ENCODE assay signal across 13 cellular contexts in genomic region chr7:159000859-159001435, GRCh38.
DNase-seq lines count a peak whose midpoint lies in the region; ATAC-seq lines count a peak whose summit lies in the region.
"Had no signal": no experiment of that assay in that cellular context is flagged by ENCODE, and none has a peak within 500 bp of the region (broad histone marks: within the 10 kb centered on the region; RNA-seq: fewer than 3 reads in every experiment).

No MANE protein-coding gene starts in this region.

- DNase-seq in ELF-1 (ENCODE audit: low read depth, low spot score) (peak; percentile 26), HT-29 (ENCODE audit: low spot score) (peak; percentile 11), RPMI8226 (peak; percentile 37), iPS-NIHi11 (ENCODE audit: low spot score) (peak; percentile 44), aorta (no peak), substantia nigra (lab: John Stamatoyannopoulos, UW) (no peak), T-helper 9 cell (no peak)
- DNase-seq: CD8-positive, alpha-beta T cell; NCI-H1092; NCI-H187; NCI-H510A; PC-9 had no signal

- H3K27ac ChIP-seq in aorta (ENCODE audit: low read depth in 1 of 2, low read length in 2 of 2) (no peak overlapping the region), substantia nigra (ENCODE audit: low read depth, low read length, poor library complexity, severe bottlenecking) (no peak overlapping the region)
- H3K27ac ChIP-seq: PC-9 had no signal

- no peaks in the 10 kb centered on the region for H3K9me3 ChIP-seq in aorta (ENCODE audit: control insufficient read depth, low read length)

- no peak overlapping the region for H3K4me3 ChIP-seq in aorta (ENCODE audit: low read length in 2 of 2)
- H3K4me3 ChIP-seq: PC-9 had no signal

- ATAC-seq in aorta (ENCODE audit: low FRiP score) (no peak), HG02938 (IDR thresholded peaks at IDR 0.05; ENCODE audit: unreplicated experiment) (no peak)
- ATAC-seq: CD8-positive, alpha-beta T cell had no signal

- 88% methylated on average over 21 of the region's 21 CpGs for WGBS in aorta, 2 donors

- H3K27me3 ChIP-seq in aorta (ENCODE audit: control insufficient read depth in 1 of 2, insufficient read depth in 2 of 2, low read length in 1 of 2): no peaks in the 10 kb centered on the region

- intact Hi-C loops in aorta (cut with DNase I): no loop called here

- no peaks in the 10 kb centered on the region for H3K36me3 ChIP-seq in aorta (ENCODE audit: control insufficient read depth in 1 of 2, insufficient read depth in 2 of 2, low read length in 1 of 2)

- H3K4me1 ChIP-seq in aorta (ENCODE audit: control insufficient read depth in 1 of 2, insufficient read depth in 2 of 2, low read length in 2 of 2): no peaks in the 10 kb centered on the region

Comparison
In these comparisons a context has a peak if more than half of its experiments do, and no peak if none do; other contexts are left out.
1. DNase-seq: peak in ELF-1 (single experiment), HT-29 (single experiment), RPMI8226 (single experiment) and iPS-NIHi11 (single experiment); none in aorta (0 of 2), substantia nigra (0 of 49) and T-helper 9 cell (single experiment).